1 cellular context compared by ENCODE assay signal in the genomic region with DNA sequence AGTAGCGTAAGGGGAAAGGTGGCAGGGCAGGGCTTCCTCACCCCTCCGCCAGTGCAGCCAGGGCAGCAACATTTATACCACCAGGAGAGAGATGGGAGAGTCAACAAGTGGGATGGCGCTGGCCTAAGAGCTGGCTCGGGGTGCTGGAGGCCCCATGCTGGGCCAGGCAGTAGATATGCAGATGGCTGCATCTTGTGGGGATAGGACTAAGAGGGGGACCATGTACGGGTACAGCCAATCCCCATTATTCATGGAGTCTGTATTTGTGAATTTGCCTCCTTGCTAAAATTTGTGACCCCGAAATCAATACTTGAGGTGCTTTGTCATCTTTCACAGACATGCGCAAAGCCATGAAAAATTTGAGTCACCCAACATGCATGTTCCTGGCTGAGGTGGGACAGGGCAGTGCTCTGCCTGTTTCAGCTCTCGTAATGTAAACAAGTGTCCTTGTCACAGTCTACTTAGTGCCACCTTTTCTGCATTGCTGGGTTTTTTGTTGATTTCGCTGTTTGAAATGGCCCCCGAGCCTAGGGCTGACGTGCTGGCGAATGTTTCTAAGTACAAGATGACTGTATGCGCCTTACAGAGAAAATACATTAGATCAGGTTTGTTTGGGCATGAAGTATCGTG.
TF ChIP-seq lines count a peak whose summit lies in the region.

No MANE protein-coding gene starts in this region.

TF ChIP-seq in GM12878, 131 proteins besides CTCF, POLR2A, EP300 and RAD21:
- TF ChIP-seq ETV6 (conservative IDR thresholded peaks at IDR 0.05 in 1 of 2, IDR thresholded peaks at IDR 0.05 in 1 of 2; ENCODE audit: borderline replicate concordance in 1 of 2, low read depth in 1 of 2) = no peak
- peak; percentile 1; the same call in 1 of the 2 replicates for TF ChIP-seq MTA2 (IDR thresholded peaks at IDR 0.05; ENCODE audit: low read depth)
- 0 out of 2 replicates have a peak, but pooled peaks have one; percentile 45 for TF ChIP-seq MTA3 (IDR thresholded peaks at IDR 0.05; ENCODE audit: borderline replicate concordance, low read length)
- TF ChIP-seq IKZF2 (IDR thresholded peaks at IDR 0.05) = 0 out of 4 replicates have a peak, but pooled peaks of 1 of the 2 experiments have one; percentile 6
